ENCODE assay signal across 6 cellular contexts in the genomic region with DNA sequence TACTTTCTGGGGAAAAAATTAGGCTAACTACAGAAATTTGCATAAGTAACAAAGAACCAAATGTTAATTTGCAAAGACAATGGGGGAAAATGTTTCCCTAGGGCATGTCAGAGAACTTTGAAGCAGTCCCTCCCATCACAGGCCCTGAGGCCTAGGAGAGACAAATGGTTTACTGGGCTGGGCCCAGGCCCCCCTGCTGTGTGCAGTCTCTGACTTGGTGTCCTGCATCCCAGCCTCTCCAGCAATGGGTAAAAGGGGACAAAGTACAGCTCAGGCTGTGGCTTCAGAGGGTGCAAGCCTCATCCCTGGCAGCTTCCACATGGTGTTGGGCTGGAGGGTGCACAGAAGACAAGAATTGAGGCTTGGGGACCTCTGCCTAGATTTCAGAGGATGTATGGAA.
"Had no signal": no experiment of that assay in that cellular context is flagged by ENCODE, and none has a peak within 500 bp of the region (broad histone marks: within the 10 kb centered on the region; RNA-seq: fewer than 3 reads in every experiment).

No MANE protein-coding gene starts in this region.

- H3K4me3 Mint-ChIP-seq: H9, HFFc6 had no signal

- H2AFZ ChIP-seq: GM23248 had no signal

- DNase-seq: GM23248, H9, HCEC 1CT, HFFc6, IMR-90 had no signal

- H3K4me3 ChIP-seq: GM23248, K562 had no signal

- H3K27ac ChIP-seq: GM23248 had no signal

- H3K9ac ChIP-seq: GM23248 had no signal

- ATAC-seq: K562 had no signal

- H3K27ac Mint-ChIP-seq: HFFc6 had no signal
